8 cellular contexts compared by ENCODE assay signal in the genomic region with DNA sequence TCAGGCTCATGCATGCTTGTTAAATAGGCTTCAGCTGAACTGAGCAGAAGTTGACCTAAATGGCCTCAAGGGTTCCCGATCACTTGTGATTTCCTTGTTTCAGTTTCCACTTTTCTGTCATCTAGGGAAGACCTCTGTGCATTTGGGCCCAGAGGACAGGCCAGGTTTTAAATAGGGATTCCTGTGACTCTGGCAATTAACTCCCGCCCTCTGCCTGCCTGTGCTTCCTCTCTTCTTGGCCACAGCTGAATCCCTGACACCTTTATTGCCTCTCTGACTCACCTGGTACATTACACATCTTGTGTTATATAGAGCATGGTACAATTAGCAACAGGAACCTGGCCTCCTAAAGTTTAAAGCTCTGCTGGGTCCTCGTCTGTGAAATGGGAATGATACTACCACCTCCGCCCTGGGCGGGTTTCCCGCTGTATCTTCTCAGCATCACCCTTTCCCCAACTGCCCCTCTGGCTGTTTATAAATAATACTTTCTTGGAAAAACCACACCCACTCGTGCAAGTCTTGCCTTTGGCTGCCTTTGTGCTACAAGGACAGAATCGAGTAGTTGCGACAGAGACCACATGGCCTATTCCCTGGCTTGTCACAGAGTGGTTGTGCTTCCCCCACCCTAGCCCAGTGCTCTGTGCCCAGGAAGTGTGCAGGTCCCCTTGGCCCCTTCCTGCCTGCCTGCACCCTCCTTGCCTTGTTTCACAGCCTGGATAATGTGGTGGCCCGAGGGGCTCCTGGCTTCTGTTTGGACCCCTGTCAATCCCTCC. TPM values are rescaled to one million over a fixed set of nuclear protein-coding genes. Genes with fewer than 3 reads are reported as not detected.
DNase-seq lines count a peak whose midpoint lies in the region; ATAC-seq and TF ChIP-seq lines count a peak whose summit lies in the region.

No MANE protein-coding gene starts in this region.

- H3K27ac ChIP-seq in DND-41 (ENCODE audit: low read length), result peak overlapping the region; percentile 56; the same call in 1 of the 2 replicates
- H3K27ac ChIP-seq in esophagus muscularis mucosa (replicated peaks in 1 of 4), result peak overlapping the region; percentile 43 to 63 (median 54)

- TF ChIP-seq CTCF in DND-41 (IDR thresholded peaks at IDR 0.05; ENCODE audit: borderline replicate concordance, extremely low read depth, low read length, poor library complexity, severe bottlenecking) (no peak), esophagus muscularis mucosa (IDR thresholded peaks at IDR 0.05) (no peak), nephron progenitor cell (IDR thresholded peaks at IDR 0.05) (no peak)

- H3K4me3 ChIP-seq in DND-41 (ENCODE audit: low read depth in 1 of 2, low read length in 2 of 2), result no peak overlapping the region
- no peak overlapping the region for H3K4me3 ChIP-seq in esophagus muscularis mucosa

- H3K4me1 ChIP-seq in DND-41 (ENCODE audit: insufficient read depth, low read length) (peaks cover 23% of the 10 kb centered on the region), esophagus muscularis mucosa (peaks cover 6 to 36% (median 32%) of the 10 kb centered on the region in 4 donors)

- ATAC-seq in DND-41 (ENCODE audit: insufficient read depth, low read depth) (peak; percentile 77), HG03378 (IDR thresholded peaks at IDR 0.05; ENCODE audit: unreplicated experiment) (no peak)

- no peaks in the 10 kb centered on the region for H3K79me2 ChIP-seq in DND-41 (ENCODE audit: insufficient read depth, low read length)

- no peak for TF ChIP-seq EP300 in esophagus muscularis mucosa (IDR thresholded peaks at IDR 0.05)

- no peaks in the 10 kb centered on the region for H4K20me1 ChIP-seq in DND-41 (ENCODE audit: insufficient read depth, low read length)

- H3K27me3 ChIP-seq in DND-41 (ENCODE audit: insufficient read depth, low read length, poor library complexity) (no peaks in the 10 kb centered on the region), esophagus muscularis mucosa (peaks cover 0 to 19% (median 0%) of the 10 kb centered on the region in 4 donors)

- TF ChIP-seq POLR2A in esophagus muscularis mucosa (IDR thresholded peaks at IDR 0.05; ENCODE audit: low read depth), result no peak

- WGBS in esophagus muscularis mucosa, result 72% methylated on average over 10 of the region's 10 CpGs

- H3K9me3 Mint-ChIP-seq in nephron progenitor cell, result no peaks in the 10 kb centered on the region

- peak overlapping the region; percentile 98 for H3K27ac Mint-ChIP-seq in nephron progenitor cell

- no peak overlapping the region for H3K4me2 ChIP-seq in DND-41 (ENCODE audit: insufficient read depth, low read length)

- H3K4me1 Mint-ChIP-seq in nephron progenitor cell, result peaks cover 87% of the 10 kb centered on the region

- H3K9ac ChIP-seq in DND-41 (ENCODE audit: low read depth, low read length), result no peak overlapping the region

- intact Hi-C loops in esophagus muscularis mucosa (cut with DNase I), result no loop called here

- H3K36me3 ChIP-seq in DND-41 (ENCODE audit: insufficient read depth, low read length) (no peaks in the 10 kb centered on the region), esophagus muscularis mucosa (no peaks in the 10 kb centered on the region)

- H3K9me3 ChIP-seq in DND-41 (ENCODE audit: insufficient read depth, low read length, severe bottlenecking), result no peaks in the 10 kb centered on the region
- H3K9me3 ChIP-seq in esophagus muscularis mucosa, result no peaks in the 10 kb centered on the region

- H3K36me3 Mint-ChIP-seq in nephron progenitor cell (ENCODE audit: low read depth), result peaks cover 8% of the 10 kb centered on the region

- H3K4me3 Mint-ChIP-seq in nephron progenitor cell, result peak overlapping the region; percentile 60

- DNase-seq in DND-41 (peak; percentile 57), NOMO-1 treated with dmso at 0.1 percent for 144 hours (lab: John Stamatoyannopoulos, UW; ENCODE audit: unreplicated experiment) (peak; percentile 28), esophagus muscularis mucosa (ENCODE audit: extremely low spot score) (no peak), nephron progenitor cell (no peak), NCI-H345 (lab: John Stamatoyannopoulos, UW) (no peak), NCI-H2227 treated with DMSO at 0.1 percent for 48 hours (lab: John Stamatoyannopoulos, UW) (no peak)
- no peak for DNase-seq in effector CD4-positive, alpha-beta T cell

- peak overlapping the region; percentile 48; the same call in 1 of the 2 replicates for H2AFZ ChIP-seq in DND-41 (ENCODE audit: low read depth, low read length)

- peaks cover 7% of the 10 kb centered on the region for H3K27me3 Mint-ChIP-seq in nephron progenitor cell (ENCODE audit: low read depth, poor library complexity)

RNA-seq across cellular contexts. Expression of a gene that starts 8.0 kb away (rescaled TPM):
- total RNA-seq in esophagus muscularis mucosa, result 1 to 10 TPM; 3.8 to 8.3 (median 6.4) TPM

Comparison
In these comparisons a context has a peak if more than half of its experiments do, and no peak if none do; other contexts are left out.
1. DNase-seq: peak in DND-41 (single experiment) and NOMO-1 treated with dmso at 0.1 percent for 144 hours (single experiment); none in esophagus muscularis mucosa (single experiment), nephron progenitor cell (single experiment), NCI-H345 (single experiment), NCI-H2227 treated with DMSO at 0.1 percent for 48 hours (single experiment) and effector CD4-positive, alpha-beta T cell (single experiment).